9 cellular contexts compared by ENCODE assay signal in genomic region chr11:3920148-3920852, GRCh38.
DNase-seq lines count a peak whose midpoint lies in the region; FAIRE-seq and TF ChIP-seq lines count a peak whose summit lies in the region.
"Had no signal": no experiment of that assay in that cellular context is flagged by ENCODE, and none has a peak within 500 bp of the region (broad histone marks: within the 10 kb centered on the region; RNA-seq: fewer than 3 reads in every experiment).

No MANE protein-coding gene starts in this region.

- peak; percentile 61 for DNase-seq in AG09319 (ENCODE audit: extremely low read depth, low read depth)
- DNase-seq in H54 (ENCODE audit: insufficient read length, low spot score), result no peak
- DNase-seq in RPMI7951 (ENCODE audit: low read depth), result peak; percentile 82
- peak; percentile 79 for DNase-seq in activated naive CD4-positive, alpha-beta T cell treated with Interleukin-2 at 50 U/mL for 16 hours
- peak; percentile 87 for DNase-seq in myocyte (ENCODE audit: low read depth)
- DNase-seq in ureter (ENCODE audit: low spot score), result peak; percentile 54
- DNase-seq in D721Med (ENCODE audit: insufficient read length, low spot score), result no peak
- no peak for DNase-seq in amniotic stem cell (lab: John Stamatoyannopoulos, UW)

- TF ChIP-seq CTCF in AG09319 (IDR thresholded peaks at IDR 0.05; ENCODE audit: low read depth, low read length), result no peak
- no peak for TF ChIP-seq CTCF in D721Med (IDR thresholded peaks at IDR 0.05; ENCODE audit: insufficient read depth, missing control alignments)

- peak; percentile 83 for FAIRE-seq in H54 (lab: Jason Lieb, UNC)
- FAIRE-seq in D721Med (lab: Jason Lieb, UNC), result no peak
- FAIRE-seq: endometrium had no signal

- TF ChIP-seq POLR2A in H54 (IDR thresholded peaks at IDR 0.05; ENCODE audit: low read depth, low read length), result no peak

Comparison
In these comparisons a context has a peak if more than half of its experiments do, and no peak if none do; other contexts are left out.
1. DNase-seq: peak in AG09319 (single experiment), RPMI7951 (single experiment), activated naive CD4-positive, alpha-beta T cell treated with Interleukin-2 at 50 U/mL for 16 hours (single experiment), myocyte (single experiment) and ureter (single experiment); none in H54 (single experiment), D721Med (single experiment) and amniotic stem cell (single experiment).